Comparison of ENCODE assay signal across 20 cellular contexts in genomic region chr9:70988551-70988950, GRCh38.
"Had no signal": no experiment of that assay in that cellular context is flagged by ENCODE, and none has a peak within 500 bp of the region (broad histone marks: within the 10 kb centered on the region; RNA-seq: fewer than 3 reads in every experiment).

No MANE protein-coding gene starts in this region.

- ATAC-seq: activated CD8-positive, alpha-beta T cell treated with anti-CD3 and anti-CD28 coated beads for 36 hours; activated naive CD4-positive, alpha-beta T cell treated with anti-CD3 and anti-CD28 coated beads, Interleukin-2, amount 50 U/mL, for 72 hours; activated T-cell treated with anti-CD3 and anti-CD28 coated beads, Interleukin-2, amount 50 U/mL, for 4 hours; body of pancreas; esophagus mucosa; left lobe of liver; naive thymus-derived CD4-positive, alpha-beta T cell; stimulated activated naive CD8-positive, alpha-beta T cell treated with anti-CD3 and anti-CD28 coated beads, Interleukin-15, Interleukin-2, amounts not matched to agents 100 U/mL and 50 U/mL, for 24 hours had no signal

- H3K36me3 ChIP-seq: colonic mucosa, suprapubic skin had no signal

- H3K4me1 ChIP-seq: body of pancreas, colonic mucosa, suprapubic skin had no signal

- H3K4me1 Mint-ChIP-seq: activated B cell treated with CpG ODN at 0.5 μM for 24 hours; naive thymus-derived CD4-positive, alpha-beta T cell had no signal

- H3K27me3 Mint-ChIP-seq: activated B cell treated with CpG ODN at 0.5 μM for 24 hours; activated CD8-positive, alpha-beta T cell treated with anti-CD3 and anti-CD28 coated beads for 36 hours; type B pancreatic cell had no signal

- H3K27me3 ChIP-seq: body of pancreas, colonic mucosa, suprapubic skin had no signal

- DNase-seq: activated B cell treated with CpG ODN at 0.5 μM for 24 hours; activated CD4-positive, alpha-beta T cell treated with anti-CD3 and anti-CD28 coated beads for 48 hours; activated CD8-positive, alpha-beta T cell treated with anti-CD3 and anti-CD28 coated beads for 36 hours; activated effector memory CD4-positive, alpha-beta T cell treated with anti-CD3 and anti-CD28 coated beads, Interleukin-2, amount 50 U/mL, for 16 hours; activated T-cell treated with anti-CD3 and anti-CD28 coated beads, Interleukin-2, amount 50 U/mL, for 4 hours; amygdala; body of pancreas; caudate nucleus; colonic mucosa; islet precursor cell; mammary epithelial cell; naive thymus-derived CD4-positive, alpha-beta T cell; stimulated activated naive CD8-positive, alpha-beta T cell treated with anti-CD3 and anti-CD28 coated beads, Interleukin-15, Interleukin-2, amounts not matched to agents 100 U/mL and 50 U/mL, for 24 hours; T-helper 2 cell had no signal

- H3K27ac Mint-ChIP-seq: activated B cell treated with CpG ODN at 0.5 μM for 24 hours; activated CD8-positive, alpha-beta T cell treated with anti-CD3 and anti-CD28 coated beads for 36 hours; activated naive CD4-positive, alpha-beta T cell treated with anti-CD3 and anti-CD28 coated beads, Interleukin-2, amount 50 U/mL, for 72 hours; naive thymus-derived CD4-positive, alpha-beta T cell; type B pancreatic cell had no signal

- H3K9me3 ChIP-seq: body of pancreas, colonic mucosa, suprapubic skin had no signal

- H3K27ac ChIP-seq: body of pancreas, colonic mucosa, skin epidermis, suprapubic skin had no signal

- H3K4me3 Mint-ChIP-seq: activated B cell treated with CpG ODN at 0.5 μM for 24 hours; activated CD8-positive, alpha-beta T cell treated with anti-CD3 and anti-CD28 coated beads for 36 hours; activated T-cell treated with anti-CD3 and anti-CD28 coated beads, Interleukin-2, amount 50 U/mL, for 4 hours; naive thymus-derived CD4-positive, alpha-beta T cell; type B pancreatic cell had no signal

- H3K36me3 Mint-ChIP-seq: activated naive CD4-positive, alpha-beta T cell treated with anti-CD3 and anti-CD28 coated beads, Interleukin-2, amount 50 U/mL, for 72 hours; naive thymus-derived CD4-positive, alpha-beta T cell; type B pancreatic cell had no signal

- H3K4me3 ChIP-seq: body of pancreas, colonic mucosa, skin epidermis, suprapubic skin had no signal

- H3K9me3 Mint-ChIP-seq: activated naive CD4-positive, alpha-beta T cell treated with anti-CD3 and anti-CD28 coated beads, Interleukin-2, amount 50 U/mL, for 72 hours; activated T-cell treated with anti-CD3 and anti-CD28 coated beads, Interleukin-2, amount 50 U/mL, for 4 hours had no signal
